1 cellular context compared by ENCODE assay signal in the genomic region with DNA sequence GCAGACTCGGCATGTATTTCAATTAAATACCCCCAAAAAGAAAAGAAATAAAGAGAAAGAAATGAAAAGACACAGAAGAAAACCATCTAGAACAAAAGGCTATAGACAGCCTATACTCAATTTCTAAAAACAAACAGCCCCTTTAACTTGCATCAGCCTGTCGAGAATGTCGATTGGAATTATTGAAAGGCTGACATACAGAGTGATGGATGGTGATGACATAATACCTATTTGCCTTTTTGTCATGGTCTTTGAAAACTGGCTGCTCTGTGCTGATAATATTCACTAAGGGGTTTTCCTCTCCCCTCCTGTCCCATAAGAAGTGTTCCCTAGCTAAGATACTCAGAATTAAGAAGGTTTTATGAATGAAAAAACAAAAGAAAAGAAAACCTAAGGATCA.
TF ChIP-seq lines count a peak whose summit lies in the region.

No MANE protein-coding gene starts in this region.

TF ChIP-seq in HepG2, 621 proteins besides CTCF, POLR2A, EP300 and RAD21:
- TF ChIP-seq HOXD1 (CRISPR knock-in tag; IDR thresholded peaks at IDR 0.05) (no peak), CREB1 (IDR thresholded peaks at IDR 0.05) (0 out of 2 replicates have a peak, but pooled peaks have one; percentile 18), CREB1 (CRISPR knock-in tag; IDR thresholded peaks at IDR 0.05) (no peak), HIVEP1 (CRISPR knock-in tag; IDR thresholded peaks at IDR 0.05) (no peak), KLF12 (CRISPR knock-in tag; IDR thresholded peaks at IDR 0.05; ENCODE audit: borderline replicate concordance) (no peak), RXRA (CRISPR knock-in tag; IDR thresholded peaks at IDR 0.05) (no peak), ZMAT5 (CRISPR knock-in tag; IDR thresholded peaks at IDR 0.05; ENCODE audit: borderline replicate concordance, low read depth) (no peak)
